Comparison of ENCODE assay signal across 9 cellular contexts in genomic region chr2:174334781-174335604, GRCh38. TPM values are rescaled to one million over a fixed set of nuclear protein-coding genes. Genes with fewer than 3 reads are reported as not detected.
DNase-seq lines count a peak whose midpoint lies in the region; ATAC-seq and TF ChIP-seq lines count a peak whose summit lies in the region.
"Had no signal": no experiment of that assay in that cellular context is flagged by ENCODE, and none has a peak within 500 bp of the region (broad histone marks: within the 10 kb centered on the region; RNA-seq: fewer than 3 reads in every experiment).

Gene SP9, plus strand, starts transcription at chr2:174334954. Its CDS starts 139 bp downstream, at chr2:174335093.

- no peaks in the 10 kb centered on the region for H4K20me1 ChIP-seq in PC-3 (ENCODE audit: low read length)

- H3K36me3 ChIP-seq in PC-3 (ENCODE audit: low read depth, low read length) (no peaks in the 10 kb centered on the region), duodenal mucosa (ENCODE audit: control insufficient read depth in 1 of 2, insufficient read depth in 2 of 2, low read length in 2 of 2) (no peaks in the 10 kb centered on the region)

- no peaks in the 10 kb centered on the region for H3K79me2 ChIP-seq in PC-3 (ENCODE audit: low read length)

- H3K9me3 ChIP-seq in AG04450 (ENCODE audit: control insufficient read depth, insufficient read depth, low read length) (peaks cover 4% of the 10 kb centered on the region; the same call in 1 of the 2 replicates), PC-3 (ENCODE audit: low read length) (no peaks in the 10 kb centered on the region), duodenal mucosa (ENCODE audit: control insufficient read depth in 1 of 2, low read length in 2 of 2) (no peaks in the 10 kb centered on the region)

- H3K4me1 Mint-ChIP-seq in nephron progenitor cell: peaks cover 71% of the 10 kb centered on the region

- peak within 1 kb of the TSS; percentile 84 for H3K4me3 Mint-ChIP-seq in nephron progenitor cell

- H3K4me3 ChIP-seq in AG04450 (ENCODE audit: low read depth, low read length): peak within 1 kb of the TSS; percentile 25; the same call in 1 of the 2 replicates
- peak within 1 kb of the TSS; percentile 58 for H3K4me3 ChIP-seq in GM12865 (ENCODE audit: low read depth, low read length)
- peak within 1 kb of the TSS; percentile 78 for H3K4me3 ChIP-seq in PC-3 (ENCODE audit: low read length)
- peak within 1 kb of the TSS; percentile 16 to 53 for H3K4me3 ChIP-seq in duodenal mucosa (ENCODE audit: low read depth in 1 of 2, low read length in 2 of 2)

- H3K27me3 ChIP-seq in AG04450 (ENCODE audit: control insufficient read depth, insufficient read depth, low read length) (peaks cover 94% of the 10 kb centered on the region), PC-3 (ENCODE audit: low read length) (no peaks in the 10 kb centered on the region), duodenal mucosa (ENCODE audit: control insufficient read depth in 1 of 2, insufficient read depth in 2 of 2, low read length in 2 of 2) (peaks cover 91% of the 10 kb centered on the region in 2 donors)

- H3K4me2 ChIP-seq in PC-3 (ENCODE audit: low read length): peak within 1 kb of the TSS; percentile 84

- H2AFZ ChIP-seq in PC-3 (ENCODE audit: low read length): peak within 1 kb of the TSS; percentile 92

- POLR2A ChIA-PET in AG04450 (lab: Yijun Ruan, JAX) (no interaction called here), PC-3 (lab: Charles Lee; ENCODE audit: unreplicated experiment) (no interaction called here)

- TF ChIP-seq CTCF in AG04450 (IDR thresholded peaks at IDR 0.05; ENCODE audit: low read depth, low read length) (no peak), GM12865 (IDR thresholded peaks at IDR 0.05; ENCODE audit: insufficient read depth, low read depth, low read length, missing control alignments) (no peak), PC-3 (conservative IDR thresholded peaks at IDR 0.05; ENCODE audit: low read depth, low read length) (no peak), nephron progenitor cell (IDR thresholded peaks at IDR 0.05) (no peak)

- CTCF ChIA-PET in AG04450 (lab: Charles Lee): no interaction called here
- CTCF ChIA-PET in PC-3 (lab: Charles Lee): interaction anchor here (0.6 kb wide), 1 partner anchor 19 kb away, joined by 3 read pairs; no protein-coding TSS in a partner anchor

- DNase-seq in AG04450 (ENCODE audit: low read depth, low spot score) (no peak), GM12865 (ENCODE audit: low read depth) (no peak), PC-3 (no peak), nephron progenitor cell (peak; percentile 83), HCEC 1CT (no peak)

- peaks cover 81% of the 10 kb centered on the region for H3K27me3 Mint-ChIP-seq in nephron progenitor cell (ENCODE audit: low read depth, poor library complexity)

- BruUV-seq in PC-3 (replicated peaks; lab: Mats Ljungman, UMichigan): no TSS peak

- no peaks in the 10 kb centered on the region for H3K36me3 Mint-ChIP-seq in nephron progenitor cell (ENCODE audit: low read depth)

- no peaks in the 10 kb centered on the region for H3K9me3 Mint-ChIP-seq in nephron progenitor cell

- no peak within 1 kb of the TSS for H3K27ac ChIP-seq in AG04450 (ENCODE audit: low read depth, low read length)
- H3K27ac ChIP-seq in PC-3 (ENCODE audit: low read length): no peak within 1 kb of the TSS
- H3K27ac ChIP-seq in duodenal mucosa (ENCODE audit: low read depth, low read length): no peak within 1 kb of the TSS

- H3F3A ChIP-seq in PC-3 (ENCODE audit: low read length, unreplicated experiment): no peaks in the 10 kb centered on the region

- H3K9ac ChIP-seq in PC-3 (ENCODE audit: low read length) (peak within 1 kb of the TSS; percentile 8; the same call in 1 of the 2 replicates), duodenal mucosa (ENCODE audit: low read depth in 1 of 2, low read length in 2 of 2) (no peak within 1 kb of the TSS)

- H3K9me2 ChIP-seq in PC-3 (replicated peaks; ENCODE audit: low read length): no peaks in the 10 kb centered on the region

- H3K4me1 ChIP-seq in PC-3 (ENCODE audit: insufficient read depth, low read length): peaks cover 4% of the 10 kb centered on the region; the same call in 1 of the 2 replicates
- peaks cover 11 to 31% of the 10 kb centered on the region in 2 donors for H3K4me1 ChIP-seq in duodenal mucosa (ENCODE audit: control insufficient read depth in 1 of 2, insufficient read depth in 2 of 2, low read length in 2 of 2)

- intact Hi-C loops in PC-3 (cut with micrococcal nuclease): loop anchor here (5.0 kb wide), 1 partner anchor 73 kb away; no protein-coding TSS in a partner anchor

- no peak for ATAC-seq in PC-3
- no peak for ATAC-seq in HG02588 (IDR thresholded peaks at IDR 0.05; ENCODE audit: unreplicated experiment)
- ATAC-seq in HG03159 (IDR thresholded peaks at IDR 0.05; ENCODE audit: unreplicated experiment): no peak

- H3K27ac Mint-ChIP-seq in nephron progenitor cell: no peak within 1 kb of the TSS

RNA-seq across cellular contexts. Expression of gene SP9, which starts in this region (rescaled TPM):
- not detected in 2 replicates for polyA plus RNA-seq in AG04450 (2011; rRNA removed)
- polyA minus RNA-seq in AG04450 (2011; rRNA and poly(A)+ RNA removed): not detected in 2 replicates
- not detected in 2 replicates for total RNA-seq in PC-3 (2014; rRNA removed)
- total RNA-seq: bronchial epithelial cell had no signal

Comparison
In these comparisons a context has a peak if more than half of its experiments do, and no peak if none do; other contexts are left out.
1. H3K4me3 ChIP-seq: peak in every context shown above with its lines; median percentile 78 in PC-3; 58 in GM12865; 34 in duodenal mucosa; 25 in AG04450.